1 cellular context compared by ENCODE assay signal in the genomic region with DNA sequence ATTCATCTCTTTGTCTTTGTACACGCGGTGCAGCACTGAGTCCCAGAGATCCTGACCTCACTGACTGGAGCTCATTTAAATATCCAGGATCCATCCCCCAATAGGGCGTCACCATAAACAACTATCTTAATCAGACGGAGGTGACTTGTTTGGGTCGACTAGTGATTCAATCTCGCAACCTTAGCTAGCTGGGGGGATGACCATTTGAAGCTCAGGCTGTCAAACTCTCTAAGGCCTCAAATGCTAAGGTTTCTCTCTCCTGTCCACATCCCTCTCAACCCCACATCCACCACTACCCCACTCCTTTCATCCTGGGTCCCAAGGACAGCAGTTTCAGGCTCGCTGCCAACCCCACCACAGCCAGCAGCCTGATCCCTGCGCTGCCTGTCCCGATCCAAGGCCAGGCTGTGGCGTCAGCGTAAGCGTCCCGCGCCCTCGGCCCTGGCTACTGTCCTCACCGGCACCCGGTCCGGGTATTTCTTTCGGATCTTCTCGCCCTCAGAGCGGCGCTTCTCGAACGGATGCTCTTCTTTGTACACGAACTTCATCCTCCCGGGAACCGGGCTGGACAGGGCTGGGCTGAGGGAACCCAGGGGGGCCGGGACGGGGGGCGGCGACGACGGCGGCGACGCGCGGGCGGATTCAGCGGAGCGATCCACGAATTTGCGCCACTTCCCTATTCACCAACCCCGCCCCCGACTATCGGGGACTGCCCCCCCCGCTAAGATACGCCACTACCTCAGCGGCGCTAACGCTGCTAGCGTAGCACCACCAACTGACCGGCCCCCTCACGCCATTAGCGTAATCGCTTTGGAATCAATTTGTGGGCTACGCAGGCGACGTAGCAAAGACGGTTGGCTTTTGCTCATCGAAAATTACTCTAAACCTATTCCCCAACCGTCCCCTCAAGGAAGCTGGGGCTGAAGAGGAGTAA.
TF ChIP-seq lines count a peak whose summit lies in the region.

A gene (minus strand): TSS at position 667 of the 934 bp plus-strand sequence. CDS start 119 bp downstream, at position 548.

TF ChIP-seq in HepG2, 621 proteins besides CTCF, POLR2A, EP300 and RAD21 (continued from another document and continues in another):
- TF ChIP-seq, protein P1, sequence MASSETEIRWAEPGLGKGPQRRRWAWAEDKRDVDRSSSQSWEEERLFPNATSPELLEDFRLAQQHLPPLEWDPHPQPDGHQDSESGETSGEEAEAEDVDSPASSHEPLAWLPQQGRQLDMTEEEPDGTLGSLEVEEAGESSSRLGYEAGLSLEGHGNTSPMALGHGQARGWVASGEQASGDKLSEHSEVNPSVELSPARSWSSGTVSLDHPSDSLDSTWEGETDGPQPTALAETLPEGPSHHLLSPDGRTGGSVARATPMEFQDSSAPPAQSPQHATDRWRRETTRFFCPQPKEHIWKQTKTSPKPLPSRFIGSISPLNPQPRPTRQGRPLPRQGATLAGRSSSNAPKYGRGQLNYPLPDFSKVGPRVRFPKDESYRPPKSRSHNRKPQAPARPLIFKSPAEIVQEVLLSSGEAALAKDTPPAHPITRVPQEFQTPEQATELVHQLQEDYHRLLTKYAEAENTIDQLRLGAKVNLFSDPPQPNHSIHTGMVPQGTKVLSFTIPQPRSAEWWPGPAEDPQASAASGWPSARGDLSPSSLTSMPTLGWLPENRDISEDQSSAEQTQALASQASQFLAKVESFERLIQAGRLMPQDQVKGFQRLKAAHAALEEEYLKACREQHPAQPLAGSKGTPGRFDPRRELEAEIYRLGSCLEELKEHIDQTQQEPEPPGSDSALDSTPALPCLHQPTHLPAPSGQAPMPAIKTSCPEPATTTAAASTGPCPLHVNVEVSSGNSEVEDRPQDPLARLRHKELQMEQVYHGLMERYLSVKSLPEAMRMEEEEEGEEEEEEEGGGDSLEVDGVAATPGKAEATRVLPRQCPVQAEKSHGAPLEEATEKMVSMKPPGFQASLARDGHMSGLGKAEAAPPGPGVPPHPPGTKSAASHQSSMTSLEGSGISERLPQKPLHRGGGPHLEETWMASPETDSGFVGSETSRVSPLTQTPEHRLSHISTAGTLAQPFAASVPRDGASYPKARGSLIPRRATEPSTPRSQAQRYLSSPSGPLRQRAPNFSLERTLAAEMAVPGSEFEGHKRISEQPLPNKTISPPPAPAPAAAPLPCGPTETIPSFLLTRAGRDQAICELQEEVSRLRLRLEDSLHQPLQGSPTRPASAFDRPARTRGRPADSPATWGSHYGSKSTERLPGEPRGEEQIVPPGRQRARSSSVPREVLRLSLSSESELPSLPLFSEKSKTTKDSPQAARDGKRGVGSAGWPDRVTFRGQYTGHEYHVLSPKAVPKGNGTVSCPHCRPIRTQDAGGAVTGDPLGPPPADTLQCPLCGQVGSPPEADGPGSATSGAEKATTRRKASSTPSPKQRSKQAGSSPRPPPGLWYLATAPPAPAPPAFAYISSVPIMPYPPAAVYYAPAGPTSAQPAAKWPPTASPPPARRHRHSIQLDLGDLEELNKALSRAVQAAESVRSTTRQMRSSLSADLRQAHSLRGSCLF (CRISPR knock-in tag; IDR thresholded peaks at IDR 0.05; ENCODE audit: borderline replicate concordance) = no peak
- TF ChIP-seq KAT7 (CRISPR knock-in tag; IDR thresholded peaks at IDR 0.05; ENCODE audit: borderline replicate concordance) (no peak), CENPT (CRISPR knock-in tag; IDR thresholded peaks at IDR 0.05; ENCODE audit: low read depth) (no peak), ZNF30 (CRISPR knock-in tag; IDR thresholded peaks at IDR 0.05) (no peak), ZBTB3 (CRISPR knock-in tag; IDR thresholded peaks at IDR 0.05; ENCODE audit: borderline replicate concordance, low read depth) (no peak), CC2D1A (CRISPR knock-in tag; IDR thresholded peaks at IDR 0.05) (no peak), GATAD2A (CRISPR knock-in tag; IDR thresholded peaks at IDR 0.05) (peak; percentile 31), ZFP37 (CRISPR knock-in tag; IDR thresholded peaks at IDR 0.05; ENCODE audit: borderline replicate concordance) (no peak), HOXA3 (CRISPR knock-in tag; IDR thresholded peaks at IDR 0.05) (0 out of 2 replicates have a peak, but pooled peaks have one; percentile 45), ZNF33B (CRISPR knock-in tag; IDR thresholded peaks at IDR 0.05) (0 out of 2 replicates have a peak, but pooled peaks have one; percentile 29), ELF3 (CRISPR knock-in tag; IDR thresholded peaks at IDR 0.05) (peak; percentile 91)
- TF ChIP-seq, protein P2, sequence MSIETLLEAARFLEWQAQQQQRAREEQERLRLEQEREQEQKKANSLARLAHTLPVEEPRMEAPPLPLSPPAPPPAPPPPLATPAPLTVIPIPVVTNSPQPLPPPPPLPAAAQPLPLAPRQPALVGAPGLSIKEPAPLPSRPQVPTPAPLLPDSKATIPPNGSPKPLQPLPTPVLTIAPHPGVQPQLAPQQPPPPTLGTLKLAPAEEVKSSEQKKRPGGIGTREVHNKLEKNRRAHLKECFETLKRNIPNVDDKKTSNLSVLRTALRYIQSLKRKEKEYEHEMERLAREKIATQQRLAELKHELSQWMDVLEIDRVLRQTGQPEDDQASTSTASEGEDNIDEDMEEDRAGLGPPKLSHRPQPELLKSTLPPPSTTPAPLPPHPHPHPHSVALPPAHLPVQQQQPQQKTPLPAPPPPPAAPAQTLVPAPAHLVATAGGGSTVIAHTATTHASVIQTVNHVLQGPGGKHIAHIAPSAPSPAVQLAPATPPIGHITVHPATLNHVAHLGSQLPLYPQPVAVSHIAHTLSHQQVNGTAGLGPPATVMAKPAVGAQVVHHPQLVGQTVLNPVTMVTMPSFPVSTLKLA (IDR thresholded peaks at IDR 0.05) = no peak
- TF ChIP-seq, protein P3, sequence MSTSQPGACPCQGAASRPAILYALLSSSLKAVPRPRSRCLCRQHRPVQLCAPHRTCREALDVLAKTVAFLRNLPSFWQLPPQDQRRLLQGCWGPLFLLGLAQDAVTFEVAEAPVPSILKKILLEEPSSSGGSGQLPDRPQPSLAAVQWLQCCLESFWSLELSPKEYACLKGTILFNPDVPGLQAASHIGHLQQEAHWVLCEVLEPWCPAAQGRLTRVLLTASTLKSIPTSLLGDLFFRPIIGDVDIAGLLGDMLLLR (CRISPR knock-in tag; IDR thresholded peaks at IDR 0.05) = peak; percentile 45; the same call in 1 of the 2 replicates
- TF ChIP-seq, protein P4, sequence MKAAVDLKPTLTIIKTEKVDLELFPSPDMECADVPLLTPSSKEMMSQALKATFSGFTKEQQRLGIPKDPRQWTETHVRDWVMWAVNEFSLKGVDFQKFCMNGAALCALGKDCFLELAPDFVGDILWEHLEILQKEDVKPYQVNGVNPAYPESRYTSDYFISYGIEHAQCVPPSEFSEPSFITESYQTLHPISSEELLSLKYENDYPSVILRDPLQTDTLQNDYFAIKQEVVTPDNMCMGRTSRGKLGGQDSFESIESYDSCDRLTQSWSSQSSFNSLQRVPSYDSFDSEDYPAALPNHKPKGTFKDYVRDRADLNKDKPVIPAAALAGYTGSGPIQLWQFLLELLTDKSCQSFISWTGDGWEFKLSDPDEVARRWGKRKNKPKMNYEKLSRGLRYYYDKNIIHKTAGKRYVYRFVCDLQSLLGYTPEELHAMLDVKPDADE (CRISPR knock-in tag; IDR thresholded peaks at IDR 0.05) = no peak; the same call in 1 of the 2 replicates
- TF ChIP-seq, protein P5, sequence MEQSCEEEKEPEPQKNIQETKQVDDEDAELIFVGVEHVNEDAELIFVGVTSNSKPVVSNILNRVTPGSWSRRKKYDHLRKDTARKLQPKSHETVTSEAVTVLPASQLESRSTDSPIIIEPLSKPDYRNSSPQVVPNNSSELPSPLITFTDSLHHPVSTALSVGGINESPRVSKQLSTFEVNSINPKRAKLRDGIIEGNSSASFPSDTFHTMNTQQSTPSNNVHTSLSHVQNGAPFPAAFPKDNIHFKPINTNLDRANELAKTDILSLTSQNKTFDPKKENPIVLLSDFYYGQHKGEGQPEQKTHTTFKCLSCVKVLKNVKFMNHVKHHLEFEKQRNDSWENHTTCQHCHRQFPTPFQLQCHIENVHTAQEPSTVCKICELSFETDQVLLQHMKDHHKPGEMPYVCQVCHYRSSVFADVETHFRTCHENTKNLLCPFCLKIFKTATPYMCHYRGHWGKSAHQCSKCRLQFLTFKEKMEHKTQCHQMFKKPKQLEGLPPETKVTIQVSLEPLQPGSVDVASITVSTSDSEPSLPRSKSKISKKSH (CRISPR knock-in tag; IDR thresholded peaks at IDR 0.05; ENCODE audit: borderline replicate concordance) = peak; percentile 39; the same call in 1 of the 2 replicates
- TF ChIP-seq, protein P6, sequence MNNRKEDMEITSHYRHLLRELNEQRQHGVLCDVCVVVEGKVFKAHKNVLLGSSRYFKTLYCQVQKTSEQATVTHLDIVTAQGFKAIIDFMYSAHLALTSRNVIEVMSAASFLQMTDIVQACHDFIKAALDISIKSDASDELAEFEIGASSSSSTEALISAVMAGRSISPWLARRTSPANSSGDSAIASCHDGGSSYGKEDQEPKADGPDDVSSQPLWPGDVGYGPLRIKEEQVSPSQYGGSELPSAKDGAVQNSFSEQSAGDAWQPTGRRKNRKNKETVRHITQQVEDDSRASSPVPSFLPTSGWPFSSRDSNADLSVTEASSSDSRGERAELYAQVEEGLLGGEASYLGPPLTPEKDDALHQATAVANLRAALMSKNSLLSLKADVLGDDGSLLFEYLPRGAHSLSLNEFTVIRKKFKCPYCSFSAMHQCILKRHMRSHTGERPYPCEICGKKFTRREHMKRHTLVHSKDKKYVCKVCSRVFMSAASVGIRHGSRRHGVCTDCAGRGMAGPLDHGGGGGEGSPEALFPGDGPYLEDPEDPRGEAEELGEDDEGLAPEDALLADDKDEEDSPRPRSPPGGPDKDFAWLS (CRISPR knock-in tag; IDR thresholded peaks at IDR 0.05; ENCODE audit: borderline replicate concordance) = no peak
- TF ChIP-seq, protein P7, sequence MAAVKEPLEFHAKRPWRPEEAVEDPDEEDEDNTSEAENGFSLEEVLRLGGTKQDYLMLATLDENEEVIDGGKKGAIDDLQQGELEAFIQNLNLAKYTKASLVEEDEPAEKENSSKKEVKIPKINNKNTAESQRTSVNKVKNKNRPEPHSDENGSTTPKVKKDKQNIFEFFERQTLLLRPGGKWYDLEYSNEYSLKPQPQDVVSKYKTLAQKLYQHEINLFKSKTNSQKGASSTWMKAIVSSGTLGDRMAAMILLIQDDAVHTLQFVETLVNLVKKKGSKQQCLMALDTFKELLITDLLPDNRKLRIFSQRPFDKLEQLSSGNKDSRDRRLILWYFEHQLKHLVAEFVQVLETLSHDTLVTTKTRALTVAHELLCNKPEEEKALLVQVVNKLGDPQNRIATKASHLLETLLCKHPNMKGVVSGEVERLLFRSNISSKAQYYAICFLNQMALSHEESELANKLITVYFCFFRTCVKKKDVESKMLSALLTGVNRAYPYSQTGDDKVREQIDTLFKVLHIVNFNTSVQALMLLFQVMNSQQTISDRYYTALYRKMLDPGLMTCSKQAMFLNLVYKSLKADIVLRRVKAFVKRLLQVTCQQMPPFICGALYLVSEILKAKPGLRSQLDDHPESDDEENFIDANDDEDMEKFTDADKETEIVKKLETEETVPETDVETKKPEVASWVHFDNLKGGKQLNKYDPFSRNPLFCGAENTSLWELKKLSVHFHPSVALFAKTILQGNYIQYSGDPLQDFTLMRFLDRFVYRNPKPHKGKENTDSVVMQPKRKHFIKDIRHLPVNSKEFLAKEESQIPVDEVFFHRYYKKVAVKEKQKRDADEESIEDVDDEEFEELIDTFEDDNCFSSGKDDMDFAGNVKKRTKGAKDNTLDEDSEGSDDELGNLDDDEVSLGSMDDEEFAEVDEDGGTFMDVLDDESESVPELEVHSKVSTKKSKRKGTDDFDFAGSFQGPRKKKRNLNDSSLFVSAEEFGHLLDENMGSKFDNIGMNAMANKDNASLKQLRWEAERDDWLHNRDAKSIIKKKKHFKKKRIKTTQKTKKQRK (IDR thresholded peaks at IDR 0.05; ENCODE audit: low read length) = no peak
- TF ChIP-seq, protein P8, sequence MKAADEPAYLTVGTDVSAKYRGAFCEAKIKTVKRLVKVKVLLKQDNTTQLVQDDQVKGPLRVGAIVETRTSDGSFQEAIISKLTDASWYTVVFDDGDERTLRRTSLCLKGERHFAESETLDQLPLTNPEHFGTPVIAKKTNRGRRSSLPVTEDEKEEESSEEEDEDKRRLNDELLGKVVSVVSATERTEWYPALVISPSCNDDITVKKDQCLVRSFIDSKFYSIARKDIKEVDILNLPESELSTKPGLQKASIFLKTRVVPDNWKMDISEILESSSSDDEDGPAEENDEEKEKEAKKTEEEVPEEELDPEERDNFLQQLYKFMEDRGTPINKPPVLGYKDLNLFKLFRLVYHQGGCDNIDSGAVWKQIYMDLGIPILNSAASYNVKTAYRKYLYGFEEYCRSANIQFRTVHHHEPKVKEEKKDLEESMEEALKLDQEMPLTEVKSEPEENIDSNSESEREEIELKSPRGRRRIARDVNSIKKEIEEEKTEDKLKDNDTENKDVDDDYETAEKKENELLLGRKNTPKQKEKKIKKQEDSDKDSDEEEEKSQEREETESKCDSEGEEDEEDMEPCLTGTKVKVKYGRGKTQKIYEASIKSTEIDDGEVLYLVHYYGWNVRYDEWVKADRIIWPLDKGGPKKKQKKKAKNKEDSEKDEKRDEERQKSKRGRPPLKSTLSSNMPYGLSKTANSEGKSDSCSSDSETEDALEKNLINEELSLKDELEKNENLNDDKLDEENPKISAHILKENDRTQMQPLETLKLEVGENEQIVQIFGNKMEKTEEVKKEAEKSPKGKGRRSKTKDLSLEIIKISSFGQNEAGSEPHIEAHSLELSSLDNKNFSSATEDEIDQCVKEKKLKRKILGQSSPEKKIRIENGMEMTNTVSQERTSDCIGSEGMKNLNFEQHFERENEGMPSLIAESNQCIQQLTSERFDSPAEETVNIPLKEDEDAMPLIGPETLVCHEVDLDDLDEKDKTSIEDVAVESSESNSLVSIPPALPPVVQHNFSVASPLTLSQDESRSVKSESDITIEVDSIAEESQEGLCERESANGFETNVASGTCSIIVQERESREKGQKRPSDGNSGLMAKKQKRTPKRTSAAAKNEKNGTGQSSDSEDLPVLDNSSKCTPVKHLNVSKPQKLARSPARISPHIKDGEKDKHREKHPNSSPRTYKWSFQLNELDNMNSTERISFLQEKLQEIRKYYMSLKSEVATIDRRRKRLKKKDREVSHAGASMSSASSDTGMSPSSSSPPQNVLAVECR (CRISPR knock-in tag; IDR thresholded peaks at IDR 0.05; ENCODE audit: borderline replicate concordance) = peak; percentile 80
- TF ChIP-seq, protein P9, sequence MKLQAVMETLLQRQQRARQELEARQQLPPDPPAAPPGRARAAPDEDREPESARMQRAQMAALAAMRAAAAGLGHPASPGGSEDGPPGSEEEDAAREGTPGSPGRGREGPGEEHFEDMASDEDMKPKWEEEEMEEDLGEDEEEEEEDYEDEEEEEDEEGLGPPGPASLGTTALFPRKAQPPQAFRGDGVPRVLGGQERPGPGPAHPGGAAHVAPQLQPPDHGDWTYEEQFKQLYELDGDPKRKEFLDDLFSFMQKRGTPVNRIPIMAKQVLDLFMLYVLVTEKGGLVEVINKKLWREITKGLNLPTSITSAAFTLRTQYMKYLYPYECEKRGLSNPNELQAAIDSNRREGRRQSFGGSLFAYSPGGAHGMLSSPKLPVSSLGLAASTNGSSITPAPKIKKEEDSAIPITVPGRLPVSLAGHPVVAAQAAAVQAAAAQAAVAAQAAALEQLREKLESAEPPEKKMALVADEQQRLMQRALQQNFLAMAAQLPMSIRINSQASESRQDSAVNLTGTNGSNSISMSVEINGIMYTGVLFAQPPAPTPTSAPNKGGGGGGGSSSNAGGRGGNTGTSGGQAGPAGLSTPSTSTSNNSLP (IDR thresholded peaks at IDR 0.05; ENCODE audit: low read depth, low read length) = 0 out of 2 replicates have a peak, but pooled peaks have one; percentile 12
